ENCODE assay signal across 8 cellular contexts in the genomic region with DNA sequence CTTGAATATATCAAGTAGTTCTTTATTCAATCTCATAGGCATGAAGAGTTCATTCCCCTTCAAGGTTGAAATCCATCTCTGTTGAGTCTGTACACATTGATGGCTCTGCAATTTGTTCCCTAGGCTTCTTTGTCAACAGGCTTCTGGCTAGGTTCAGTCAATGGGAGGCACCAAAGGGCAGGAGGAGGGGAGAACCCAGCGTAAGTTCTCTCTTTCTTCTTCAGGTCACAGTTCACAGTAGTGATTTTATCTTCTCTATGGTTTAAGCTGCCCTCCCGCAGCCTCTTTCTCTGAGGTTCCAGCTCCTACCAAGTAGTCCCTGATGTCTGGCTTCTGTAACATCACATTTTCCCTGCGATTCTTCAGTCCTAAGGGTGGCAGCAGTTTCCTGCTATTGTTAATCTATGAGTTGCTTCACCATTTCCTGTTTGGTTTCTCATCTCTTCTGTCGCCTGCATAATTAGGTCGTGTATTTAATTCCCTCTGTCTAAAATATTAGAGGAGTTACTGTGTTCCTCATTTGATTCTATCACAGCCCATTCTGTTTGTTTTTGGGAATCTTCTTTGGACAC.
DNase-seq lines count a peak whose midpoint lies in the region; ATAC-seq and TF ChIP-seq lines count a peak whose summit lies in the region.

No MANE protein-coding gene starts in this region.

- no peaks in the 10 kb centered on the region for H3K9me2 ChIP-seq in Loucy (replicated peaks; ENCODE audit: low read depth, low read length)

- no peaks in the 10 kb centered on the region for H3K36me3 Mint-ChIP-seq in activated T-helper 1 cell treated with anti-CD3 and anti-CD28 coated beads, Interleukin-12 subunit alpha, Interleukin-12 subunit beta, Interleukin-2, Interleukin-4 antibody, amounts not matched to agents 30 ng/mL and 10 ng/mL and 1 ng/mL, durations not matched to agents 14 hours and 24 hours and 36 hours (ENCODE audit: low read depth)

- peak; percentile 59 for DNase-seq in DMS153 (lab: John Stamatoyannopoulos, UW)
- DNase-seq in activated T-helper 1 cell treated with anti-CD3 and anti-CD28 coated beads, Interleukin-12 subunit alpha, Interleukin-12 subunit beta, Interleukin-2, Interleukin-4 antibody, amounts not matched to agents 30 ng/mL and 10 ng/mL and 1 ng/mL, durations not matched to agents 14 hours and 24 hours and 36 hours (ENCODE audit: low spot score) = peak; percentile 6
- DNase-seq in left lung = no peak
- DNase-seq in HUDEP-2 (lab: John Stamatoyannopoulos, UW; ENCODE audit: unreplicated experiment in 76 of 76) = no peak
- DNase-seq in vagina (ENCODE audit: extremely low spot score in 2 of 2) = no peak
- no peak for DNase-seq in WERI-Rb-1

- peaks cover 15% of the 10 kb centered on the region for H3K4me1 Mint-ChIP-seq in activated T-helper 1 cell treated with anti-CD3 and anti-CD28 coated beads, Interleukin-12 subunit alpha, Interleukin-12 subunit beta, Interleukin-2, Interleukin-4 antibody, amounts not matched to agents 30 ng/mL and 10 ng/mL and 1 ng/mL, durations not matched to agents 14 hours and 24 hours and 36 hours (ENCODE audit: low read depth)

- H3K9ac ChIP-seq in Loucy (ENCODE audit: low read depth, low read length, poor library complexity, severe bottlenecking) = no peak overlapping the region

- peak overlapping the region in 1 of 2 donors; percentile 60 for H3K27ac ChIP-seq in left lung
- no peak overlapping the region for H3K27ac ChIP-seq in vagina
- H3K27ac ChIP-seq in WERI-Rb-1 = no peak overlapping the region

- H3K27ac Mint-ChIP-seq in activated T-helper 1 cell treated with anti-CD3 and anti-CD28 coated beads, Interleukin-12 subunit alpha, Interleukin-12 subunit beta, Interleukin-2, Interleukin-4 antibody, amounts not matched to agents 30 ng/mL and 10 ng/mL and 1 ng/mL, durations not matched to agents 14 hours and 24 hours and 36 hours = no peak overlapping the region

- no peak overlapping the region for H3K4me3 Mint-ChIP-seq in activated T-helper 1 cell treated with anti-CD3 and anti-CD28 coated beads, Interleukin-12 subunit alpha, Interleukin-12 subunit beta, Interleukin-2, Interleukin-4 antibody, amounts not matched to agents 30 ng/mL and 10 ng/mL and 1 ng/mL, durations not matched to agents 14 hours and 24 hours and 36 hours

- H4K20me1 ChIP-seq in Loucy (ENCODE audit: insufficient read depth, low read length, poor library complexity, severe bottlenecking) = no peaks in the 10 kb centered on the region

- ATAC-seq in left lung (peak; percentile 40), HG03139 (IDR thresholded peaks at IDR 0.05; ENCODE audit: unreplicated experiment) (no peak)

- H3K79me2 ChIP-seq in Loucy (ENCODE audit: insufficient read depth, low read length) = no peaks in the 10 kb centered on the region

- TF ChIP-seq CTCF in Loucy (conservative IDR thresholded peaks at IDR 0.05; ENCODE audit: low read length) (peak; percentile 52), left lung (IDR thresholded peaks at IDR 0.05) (no peak), vagina (IDR thresholded peaks at IDR 0.05) (no peak), WERI-Rb-1 (IDR thresholded peaks at IDR 0.05; ENCODE audit: low read depth, low read length) (no peak)

- no peaks in the 10 kb centered on the region for H3K27me3 ChIP-seq in Loucy (ENCODE audit: insufficient read depth, low read length, poor library complexity, severe bottlenecking)
- no peaks in the 10 kb centered on the region for H3K27me3 ChIP-seq in left lung
- no peaks in the 10 kb centered on the region for H3K27me3 ChIP-seq in vagina
- no peaks in the 10 kb centered on the region for H3K27me3 ChIP-seq in WERI-Rb-1 (ENCODE audit: insufficient read depth, low read depth, severe bottlenecking)

- H3K4me3 ChIP-seq in Loucy (ENCODE audit: low read length, poor library complexity, severe bottlenecking) (no peak overlapping the region), left lung (no peak overlapping the region), vagina (no peak overlapping the region), WERI-Rb-1 (ENCODE audit: low read depth, low read length) (no peak overlapping the region)

- H3K4me1 ChIP-seq in Loucy (ENCODE audit: insufficient read depth, low read length, poor library complexity, severe bottlenecking) (peaks cover 3% of the 10 kb centered on the region), left lung (peaks cover 0 to 13% of the 10 kb centered on the region in 2 donors), vagina (peaks cover 6% of the 10 kb centered on the region)

- no peaks in the 10 kb centered on the region for H3K9me3 Mint-ChIP-seq in activated T-helper 1 cell treated with anti-CD3 and anti-CD28 coated beads, Interleukin-12 subunit alpha, Interleukin-12 subunit beta, Interleukin-2, Interleukin-4 antibody, amounts not matched to agents 30 ng/mL and 10 ng/mL and 1 ng/mL, durations not matched to agents 14 hours and 24 hours and 36 hours

- peak overlapping the region; percentile 11 for H3K4me2 ChIP-seq in Loucy (ENCODE audit: low read depth, low read length, poor library complexity, severe bottlenecking)

- peaks cover 2% of the 10 kb centered on the region for H3K27me3 Mint-ChIP-seq in activated T-helper 1 cell treated with anti-CD3 and anti-CD28 coated beads, Interleukin-12 subunit alpha, Interleukin-12 subunit beta, Interleukin-2, Interleukin-4 antibody, amounts not matched to agents 30 ng/mL and 10 ng/mL and 1 ng/mL, durations not matched to agents 14 hours and 24 hours and 36 hours (ENCODE audit: insufficient read depth)

- TF ChIP-seq POLR2A in vagina (IDR thresholded peaks at IDR 0.05) = no peak

- intact Hi-C loops in activated T-helper 1 cell treated with anti-CD3 and anti-CD28 coated beads, Interleukin-12 subunit alpha, Interleukin-12 subunit beta, Interleukin-2, Interleukin-4 antibody, amounts not matched to agents 30 ng/mL and 10 ng/mL and 1 ng/mL, durations not matched to agents 14 hours and 24 hours and 36 hours (cut with micrococcal nuclease) = loop anchor here (1.0 to 10.0 kb wide), 6 partner anchors 120 to 429 kb away; no protein-coding TSS in a partner anchor
- intact Hi-C loops in left lung (cut with DNase I) (no loop called here), vagina (cut with DNase I) (no loop called here)

- H3K9me3 ChIP-seq in Loucy (ENCODE audit: insufficient read depth, low read depth, low read length) = no peaks in the 10 kb centered on the region
- H3K9me3 ChIP-seq in left lung = no peaks in the 10 kb centered on the region
- no peaks in the 10 kb centered on the region for H3K9me3 ChIP-seq in vagina
- no peaks in the 10 kb centered on the region for H3K9me3 ChIP-seq in WERI-Rb-1 (ENCODE audit: severe bottlenecking)

- H3K36me3 ChIP-seq in Loucy (ENCODE audit: insufficient read depth, low read length) (no peaks in the 10 kb centered on the region), left lung (no peaks in the 10 kb centered on the region), vagina (no peaks in the 10 kb centered on the region), WERI-Rb-1 (no peaks in the 10 kb centered on the region)

- H3F3A ChIP-seq in Loucy (ENCODE audit: low read depth) = no peaks in the 10 kb centered on the region

- peak overlapping the region; percentile 50; the same call in 1 of the 2 replicates for H2AFZ ChIP-seq in Loucy (ENCODE audit: low read length)

Comparison
In these comparisons a context has a peak if more than half of its experiments do, and no peak if none do; other contexts are left out.
1. DNase-seq: peak in DMS153 (single experiment) and activated T-helper 1 cell treated with anti-CD3 and anti-CD28 coated beads, Interleukin-12 subunit alpha, Interleukin-12 subunit beta, Interleukin-2, Interleukin-4 antibody, amounts not matched to agents 30 ng/mL and 10 ng/mL and 1 ng/mL, durations not matched to agents 14 hours and 24 hours and 36 hours (single experiment); none in left lung (0 of 2), HUDEP-2 (0 of 76), vagina (0 of 2) and WERI-Rb-1 (single experiment).